19 cellular contexts compared by ENCODE assay signal in the genomic region with DNA sequence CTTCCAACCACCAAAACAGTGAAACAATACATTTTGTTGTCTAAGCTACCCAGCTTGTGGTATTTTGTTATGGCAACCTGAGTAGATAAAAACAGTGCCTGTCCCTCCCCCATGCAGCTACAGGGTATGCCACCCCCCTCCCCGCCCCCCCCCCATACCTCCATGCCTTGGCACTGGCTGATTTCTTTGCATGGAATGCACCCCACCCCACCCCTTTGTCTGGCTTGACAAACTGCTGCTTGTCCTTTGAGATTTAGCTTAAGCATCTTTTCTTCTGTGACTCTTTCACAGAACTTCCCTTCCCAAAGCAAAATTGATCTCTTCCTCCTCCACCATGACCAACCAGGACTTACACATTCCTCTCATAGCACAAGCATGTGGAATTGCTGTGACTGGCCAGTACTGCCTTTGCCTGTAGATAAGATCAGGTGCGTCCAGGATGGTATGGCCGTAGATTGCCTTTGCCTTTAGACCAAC.
A peak's percentile ranks its signal among the peaks of the same experiment; 100 is the strongest.
DNase-seq lines count a peak whose midpoint lies in the region; ATAC-seq, FAIRE-seq and TF ChIP-seq lines count a peak whose summit lies in the region.
"Had no signal": no experiment of that assay in that cellular context is flagged by ENCODE, and none has a peak within 500 bp of the region (broad histone marks: within the 10 kb centered on the region; RNA-seq: fewer than 3 reads in every experiment).

No MANE protein-coding gene starts in this region.

- no peaks in the 10 kb centered on the region for H3K79me2 ChIP-seq in mesendoderm (ENCODE audit: control insufficient read depth, insufficient read depth, low read length)

- H3K27ac ChIP-seq in HUES6 (ENCODE audit: low read depth, low read length) (peak overlapping the region; percentile 87; the same call in 1 of the 2 replicates), mesendoderm (ENCODE audit: low read depth, low read length) (peak overlapping the region; percentile 88), mesenchymal stem cell (ENCODE audit: low read length, poor library complexity, severe bottlenecking) (no peak overlapping the region)
- H3K27ac ChIP-seq: Peyer's patch, uterus had no signal

- no peak overlapping the region for H4K8ac ChIP-seq in mesendoderm (ENCODE audit: low read depth, low read length)
- H4K8ac ChIP-seq in mesenchymal stem cell (ENCODE audit: low read length) = no peak overlapping the region

- FAIRE-seq in bronchial epithelial cell (lab: Jason Lieb, UNC) = no peak
- FAIRE-seq: A204.1 had no signal

- no peak overlapping the region for H4K91ac ChIP-seq in mesenchymal stem cell (ENCODE audit: low read length)

- no peak overlapping the region for H3K14ac ChIP-seq in mesenchymal stem cell (ENCODE audit: low read length in 2 of 2)

- ATAC-seq in GM19463 (IDR thresholded peaks at IDR 0.05; ENCODE audit: unreplicated experiment) = no peak
- ATAC-seq: natural killer cell had no signal

- H3K4ac ChIP-seq in mesendoderm (ENCODE audit: low read depth, low read length) (peak overlapping the region; percentile 65), mesenchymal stem cell (ENCODE audit: low read depth in 1 of 2, low read length in 2 of 2) (peak overlapping the region in 1 of 2 experiments; percentile 44)

- H3K4me2 ChIP-seq in mesendoderm (ENCODE audit: low read length) = no peak overlapping the region
- H3K4me2 ChIP-seq in mesenchymal stem cell (ENCODE audit: low read length, poor library complexity, severe bottlenecking) = no peak overlapping the region

- H2BK120ac ChIP-seq in mesendoderm (ENCODE audit: low read depth, low read length) (no peak overlapping the region), mesenchymal stem cell (ENCODE audit: low read depth, low read length) (no peak overlapping the region)

- peaks cover 30% of the 10 kb centered on the region for H3K4me1 ChIP-seq in HUES6 (ENCODE audit: control insufficient read depth, insufficient read depth, low read length)
- peaks cover 14% of the 10 kb centered on the region for H3K4me1 ChIP-seq in mesendoderm (ENCODE audit: control insufficient read depth, low read depth, low read length)
- peaks cover 7% of the 10 kb centered on the region for H3K4me1 ChIP-seq in mesenchymal stem cell (ENCODE audit: control insufficient read depth, insufficient read depth, low read depth, low read length)
- H3K4me1 ChIP-seq: uterus had no signal

- H3K4me3 ChIP-seq in AG10803 (ENCODE audit: low read length) = no peak overlapping the region
- H3K4me3 ChIP-seq in HUES6 (ENCODE audit: low read depth, low read length) = no peak overlapping the region; the same call in 1 of the 2 replicates
- H3K4me3 ChIP-seq in bronchial epithelial cell (ENCODE audit: low read depth, low read length) = no peak overlapping the region
- H3K4me3 ChIP-seq in mesendoderm (ENCODE audit: low read length) = no peak overlapping the region
- H3K4me3 ChIP-seq in mesenchymal stem cell (ENCODE audit: insufficient read depth in 1 of 2, low read depth in 1 of 2, low read length in 2 of 2) = no peak overlapping the region
- H3K4me3 ChIP-seq: lung, Peyer's patch, uterus had no signal

- no peak overlapping the region for H4K5ac ChIP-seq in mesendoderm (ENCODE audit: low read length)

- H3K9me3 ChIP-seq in HUES6 (ENCODE audit: control insufficient read depth, insufficient read depth, low read depth, low read length) = no peaks in the 10 kb centered on the region
- H3K9me3 ChIP-seq in mesenchymal stem cell (ENCODE audit: control insufficient read depth, low read length) = no peaks in the 10 kb centered on the region
- H3K9me3 ChIP-seq: Peyer's patch, uterus had no signal

- H3K9ac ChIP-seq in HUES6 (ENCODE audit: low read length) (peak overlapping the region; percentile 73), mesendoderm (ENCODE audit: low read length) (no peak overlapping the region), mesenchymal stem cell (ENCODE audit: low read length) (no peak overlapping the region)

- H2AK5ac ChIP-seq in mesendoderm (ENCODE audit: low read length) (no peak overlapping the region), mesenchymal stem cell (ENCODE audit: low read length, severe bottlenecking) (no peak overlapping the region)

- H3K27me3 ChIP-seq in HUES6 (ENCODE audit: control insufficient read depth, insufficient read depth, low read length) (no peaks in the 10 kb centered on the region), bronchial epithelial cell (ENCODE audit: control insufficient read depth, insufficient read depth, low read length) (no peaks in the 10 kb centered on the region), mesendoderm (ENCODE audit: insufficient read depth, low read length, poor library complexity) (no peaks in the 10 kb centered on the region), mesenchymal stem cell (ENCODE audit: control insufficient read depth in 1 of 2, insufficient read depth in 1 of 2, low read length in 2 of 2) (no peaks in the 10 kb centered on the region)
- H3K27me3 ChIP-seq: Peyer's patch, uterus had no signal

- H2BK12ac ChIP-seq in mesenchymal stem cell (ENCODE audit: low read length in 2 of 2) = peak overlapping the region in 1 of 2 experiments; percentile 99

- H2AFZ ChIP-seq in mesenchymal stem cell (ENCODE audit: low read depth, low read length) = no peak overlapping the region

- H3K36me3 ChIP-seq in HUES6 (ENCODE audit: control insufficient read depth, insufficient read depth, low read length) = no peaks in the 10 kb centered on the region
- H3K36me3 ChIP-seq in bronchial epithelial cell (ENCODE audit: control insufficient read depth, insufficient read depth, low read length) = no peaks in the 10 kb centered on the region
- no peaks in the 10 kb centered on the region for H3K36me3 ChIP-seq in mesendoderm (ENCODE audit: control insufficient read depth, insufficient read depth, low read length)
- H3K36me3 ChIP-seq in mesenchymal stem cell (ENCODE audit: control insufficient read depth in 1 of 2, insufficient read depth in 2 of 2, low read depth in 1 of 2, low read length in 2 of 2) = no peaks in the 10 kb centered on the region
- H3K36me3 ChIP-seq: Peyer's patch, uterus had no signal

- no CpG with 5 or more reads among the region's 3 CpGs for WGBS in mesendoderm (ENCODE audit: extremely low coverage, insufficient coverage, low lambda C conversion rate)
- 81% methylated on average over 3 of the region's 3 CpGs for WGBS in mesenchymal stem cell

- H2BK15ac ChIP-seq in mesendoderm (replicated peaks; ENCODE audit: low read depth) (no peak overlapping the region), mesenchymal stem cell (ENCODE audit: low read depth, poor library complexity, severe bottlenecking) (no peak overlapping the region)

- H3K23ac ChIP-seq in mesendoderm (ENCODE audit: low read length) (no peak overlapping the region), mesenchymal stem cell (ENCODE audit: low read length in 2 of 2) (no peak overlapping the region)

- H2BK5ac ChIP-seq in mesendoderm (ENCODE audit: low read length) = no peak overlapping the region
- no peak overlapping the region for H2BK5ac ChIP-seq in mesenchymal stem cell (ENCODE audit: low read depth, low read length, poor library complexity, severe bottlenecking)

- H3K18ac ChIP-seq in mesendoderm (ENCODE audit: low read length) = peak overlapping the region; percentile 43
- H3K18ac ChIP-seq in mesenchymal stem cell (ENCODE audit: low read depth in 1 of 2, low read length in 2 of 2) = peak overlapping the region in 1 of 2 experiments; percentile 61

- DNase-seq in AG10803 (ENCODE audit: low read depth) (peak; percentile 16), bronchial epithelial cell (ENCODE audit: low read depth) (peak; percentile 53), mesendoderm (peak; percentile 97), NCI-H2171 treated with DMSO at 0.1 percent for 48 hours (lab: John Stamatoyannopoulos, UW) (no peak), mesenchymal stem cell (no peak)
- DNase-seq in activated CD4-positive, alpha-beta T cell treated with anti-CD3 and anti-CD28 coated beads, Interleukin-2, amount 50 U/mL, for 48 hours = no peak
- DNase-seq: activated CD4-positive, alpha-beta T cell treated with anti-CD3 and anti-CD28 coated beads, Interleukin-2, amount 10 ng/mL, durations not matched to agents 7 days and 5 days; activated naive CD4-positive, alpha-beta T cell; anterior cingulate cortex; DMS53; foreskin melanocyte; natural killer cell; NCI-H1092; Peyer's patch; uterus had no signal

- H3K79me1 ChIP-seq in mesendoderm (ENCODE audit: low read length) = no peaks in the 10 kb centered on the region
- H3K79me1 ChIP-seq in mesenchymal stem cell (replicated peaks; ENCODE audit: low read length, poor library complexity, severe bottlenecking) = no peaks in the 10 kb centered on the region

- peak overlapping the region; percentile 71 for H3K56ac ChIP-seq in mesendoderm (ENCODE audit: low read length)

- TF ChIP-seq CTCF in AG10803 (conservative IDR thresholded peaks at IDR 0.05; ENCODE audit: low read length) (no peak), bronchial epithelial cell (IDR thresholded peaks at IDR 0.05; ENCODE audit: insufficient read depth, low read length, severe bottlenecking) (no peak)

Comparison
In these comparisons a context has a peak if more than half of its experiments do, and no peak if none do; other contexts are left out.
1. DNase-seq: peak in AG10803 (single experiment), bronchial epithelial cell (single experiment) and mesendoderm (single experiment); none in activated CD4-positive, alpha-beta T cell treated with anti-CD3 and anti-CD28 coated beads, Interleukin-2, amount 50 U/mL, for 48 hours (0 of 2), NCI-H2171 treated with DMSO at 0.1 percent for 48 hours (single experiment) and mesenchymal stem cell (single experiment).